Comparison of ENCODE assay signal across 9 cellular contexts in the genomic region with DNA sequence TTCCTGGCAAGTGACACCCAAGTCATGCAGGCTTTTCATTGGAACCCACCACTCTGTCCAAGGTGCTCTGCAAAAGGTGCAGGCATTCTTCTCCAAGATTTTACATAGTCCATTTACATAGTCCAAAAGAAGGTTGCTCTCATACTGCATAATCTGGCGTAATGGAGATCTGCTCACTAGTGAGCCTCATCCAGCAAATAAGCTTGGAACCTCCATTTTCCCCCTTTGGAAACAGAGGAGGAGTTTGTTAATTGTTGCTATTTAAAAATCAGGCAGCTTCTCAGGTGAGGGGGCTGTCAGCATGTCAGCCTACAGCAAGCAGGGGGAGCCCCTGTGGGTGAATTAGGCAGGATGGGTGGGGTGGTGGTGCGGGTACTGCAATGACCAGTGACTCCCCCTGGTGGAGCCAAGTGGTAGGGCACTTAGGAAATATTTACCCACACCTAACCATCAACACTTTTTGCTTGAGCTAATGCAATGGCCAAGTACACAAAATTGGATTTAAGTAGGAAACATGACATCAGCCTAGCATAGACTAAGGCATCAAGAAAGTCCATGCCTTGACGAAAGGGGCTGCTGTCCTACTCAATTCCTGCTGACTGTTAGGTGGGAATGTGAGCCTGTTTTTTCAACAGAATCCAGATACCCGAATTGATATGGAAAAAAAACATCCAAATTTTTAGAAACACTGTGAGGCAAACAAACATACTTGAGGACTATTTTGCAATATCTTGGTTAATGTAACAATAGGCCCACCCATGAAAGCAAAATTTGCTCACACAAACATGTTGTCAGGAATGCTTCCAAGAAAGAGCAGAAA.
DNase-seq lines count a peak whose midpoint lies in the region; ATAC-seq and TF ChIP-seq lines count a peak whose summit lies in the region.
"Had no signal": no experiment of that assay in that cellular context is flagged by ENCODE, and none has a peak within 500 bp of the region (broad histone marks: within the 10 kb centered on the region; RNA-seq: fewer than 3 reads in every experiment).

No MANE protein-coding gene starts in this region.

- POLR2A ChIA-PET in MCF 10A (lab: Yijun Ruan, JAX) = interaction anchor here (0.6 to 1.4 kb wide), 2 partner anchors 26 to 61 kb away, joined by 3 read pairs; no protein-coding TSS in a partner anchor

- H3K4me3 Mint-ChIP-seq in MCF 10A (ENCODE audit: unreplicated experiment) = no peak overlapping the region

- no TSS peak for BruUV-seq in MCF 10A (replicated peaks; lab: Mats Ljungman, UMichigan)

- peaks cover 6% of the 10 kb centered on the region for H3K4me1 Mint-ChIP-seq in MCF 10A (ENCODE audit: insufficient read depth, unreplicated experiment)

- no peak overlapping the region for H3K27ac Mint-ChIP-seq in MCF 10A (ENCODE audit: low read depth, unreplicated experiment)
- H3K27ac Mint-ChIP-seq: IgD-negative memory B cell had no signal

- CTCF ChIA-PET in MCF 10A (lab: Yijun Ruan, JAX) = interaction anchor here (0.6 to 2.4 kb wide), 27 partner anchors 9 to 1598 kb away, joined by 3 to 14 read pairs (median 3); no protein-coding TSS in a partner anchor

- no peaks in the 10 kb centered on the region for H3K9me3 ChIP-seq in WERI-Rb-1 (ENCODE audit: severe bottlenecking)

- H3K27me3 ChIP-seq in WERI-Rb-1 (ENCODE audit: insufficient read depth, low read depth, severe bottlenecking) = no peaks in the 10 kb centered on the region

- no peak overlapping the region for H3K27ac ChIP-seq in WERI-Rb-1

- DNase-seq in CMK (ENCODE audit: low read depth) (peak; percentile 22), NCI-H128 (lab: John Stamatoyannopoulos, UW; ENCODE audit: unreplicated experiment) (peak; percentile 50), WERI-Rb-1 (peak; percentile 79), MCF 10A (ENCODE audit: unreplicated experiment) (peak; percentile 56), iris pigment epithelial cell (ENCODE audit: low read depth) (peak; percentile 57)
- peak; percentile 75 for DNase-seq in stimulated activated CD4-positive, alpha-beta T cell treated with anti-CD3 and anti-CD28 coated beads, Interleukin-1b, Interleukin-23, amount 100 ng/mL, for 48 hours

- no peak overlapping the region for H3K4me3 ChIP-seq in WERI-Rb-1 (ENCODE audit: low read depth, low read length)

- H3K36me3 Mint-ChIP-seq in MCF 10A (ENCODE audit: insufficient read depth, unreplicated experiment) = peaks cover 12% of the 10 kb centered on the region

- ATAC-seq in GM21723 (IDR thresholded peaks at IDR 0.05; ENCODE audit: unreplicated experiment) (peak; percentile 63), HG03457 (IDR thresholded peaks at IDR 0.05; ENCODE audit: unreplicated experiment) (no peak)

- no peaks in the 10 kb centered on the region for H3K9me3 Mint-ChIP-seq in MCF 10A (ENCODE audit: unreplicated experiment)
- H3K9me3 Mint-ChIP-seq: IgD-negative memory B cell had no signal

- intact Hi-C loops in MCF 10A (cut with micrococcal nuclease) = loop anchor here (2.0 kb wide), 1 partner anchor 140 kb away; no protein-coding TSS in a partner anchor

- no peaks in the 10 kb centered on the region for H3K27me3 Mint-ChIP-seq in MCF 10A (ENCODE audit: insufficient read depth, unreplicated experiment)
- H3K27me3 Mint-ChIP-seq: IgD-negative memory B cell had no signal

- no peaks in the 10 kb centered on the region for H3K36me3 ChIP-seq in WERI-Rb-1

- TF ChIP-seq CTCF in WERI-Rb-1 (IDR thresholded peaks at IDR 0.05; ENCODE audit: low read depth, low read length) = peak; percentile 91
- peak; percentile 88 for TF ChIP-seq CTCF in MCF 10A (IDR thresholded peaks at IDR 0.05; ENCODE audit: unreplicated experiment)

Comparison
In these comparisons a context has a peak if more than half of its experiments do, and no peak if none do; other contexts are left out.
1. DNase-seq: peak in every context shown above with its lines; median percentile 79 in WERI-Rb-1; 75 in stimulated activated CD4-positive, alpha-beta T cell treated with anti-CD3 and anti-CD28 coated beads, Interleukin-1b, Interleukin-23, amount 100 ng/mL, for 48 hours; 57 in iris pigment epithelial cell; 56 in MCF 10A; 50 in NCI-H128; 22 in CMK.